Comparison of ENCODE assay signal across 23 cellular contexts in genomic region chr10:22447068-22447467, GRCh38.
"Had no signal": no experiment of that assay in that cellular context is flagged by ENCODE, and none has a peak within 500 bp of the region (broad histone marks: within the 10 kb centered on the region; RNA-seq: fewer than 3 reads in every experiment).

No MANE protein-coding gene starts in this region.

- H3K9me3 ChIP-seq: MG63, Peyer's patch, SJCRH30 had no signal

- H3K27ac ChIP-seq: Peyer's patch, SJCRH30 had no signal

- ATAC-seq: PC-3, Right ventricle myocardium inferior, SK-N-SH treated with all-trans-retinoic acid at 6 μM for 48 hours had no signal

- H3K4me3 ChIP-seq: MG63, Peyer's patch, SJCRH30 had no signal

- H3K36me3 ChIP-seq: MG63, Peyer's patch, SJCRH30 had no signal

- H3K27me3 ChIP-seq: MG63, Peyer's patch, SJCRH30 had no signal

- DNase-seq: Karpas-422, KG1, MG63, NCI-H1092, NCI-H1105 treated with DMSO at 0.1 percent for 48 hours, NCI-H1417 treated with DMSO at 0.1 percent for 48 hours, NCI-H146, NCI-H1694 treated with DMSO at 0.1 percent for 48 hours, NCI-H1930, NCI-H2081 treated with DMSO at 0.1 percent for 48 hours, NCI-H2171, NCI-H226, NCI-H446, NCI-H510A, NCI-H524 treated with DMSO at 0.1 percent for 48 hours, NCI-H69, NCI-H774, PC-3, Peyer's patch, SHP77 treated with DMSO at 0.1 percent for 48 hours, SJCRH30 had no signal

- H3K4me1 ChIP-seq: Peyer's patch had no signal
